ENCODE assay signal across 1 cellular context in genomic region chr10:30493609-30494530, GRCh38.
TF ChIP-seq lines count a peak whose summit lies in the region.

No MANE protein-coding gene starts in this region.

TF ChIP-seq in GM12878, 131 proteins besides CTCF, POLR2A, EP300 and RAD21 (continued from another document and continues in another):
- no peak for TF ChIP-seq KDM1A (IDR thresholded peaks at IDR 0.05; ENCODE audit: borderline replicate concordance)
- no peak; the same call in 1 of the 2 replicates for TF ChIP-seq PML (IDR thresholded peaks at IDR 0.05; ENCODE audit: low read length)
- TF ChIP-seq KLF5 (IDR thresholded peaks at IDR 0.05; ENCODE audit: partially characterized antibody), result no peak
- TF ChIP-seq, protein P1, sequence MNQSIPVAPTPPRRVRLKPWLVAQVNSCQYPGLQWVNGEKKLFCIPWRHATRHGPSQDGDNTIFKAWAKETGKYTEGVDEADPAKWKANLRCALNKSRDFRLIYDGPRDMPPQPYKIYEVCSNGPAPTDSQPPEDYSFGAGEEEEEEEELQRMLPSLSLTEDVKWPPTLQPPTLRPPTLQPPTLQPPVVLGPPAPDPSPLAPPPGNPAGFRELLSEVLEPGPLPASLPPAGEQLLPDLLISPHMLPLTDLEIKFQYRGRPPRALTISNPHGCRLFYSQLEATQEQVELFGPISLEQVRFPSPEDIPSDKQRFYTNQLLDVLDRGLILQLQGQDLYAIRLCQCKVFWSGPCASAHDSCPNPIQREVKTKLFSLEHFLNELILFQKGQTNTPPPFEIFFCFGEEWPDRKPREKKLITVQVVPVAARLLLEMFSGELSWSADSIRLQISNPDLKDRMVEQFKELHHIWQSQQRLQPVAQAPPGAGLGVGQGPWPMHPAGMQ (IDR thresholded peaks at IDR 0.05; ENCODE audit: borderline replicate concordance), result peak; percentile 30; the same call in 1 of the 2 replicates
- TF ChIP-seq DPF2 (IDR thresholded peaks at IDR 0.05), result peak; percentile 72
- TF ChIP-seq CHD2 (IDR thresholded peaks at IDR 0.05; ENCODE audit: borderline replicate concordance, low read depth, low read length), result no peak
- peak; percentile 79 for TF ChIP-seq SMARCA5 (IDR thresholded peaks at IDR 0.05)
- TF ChIP-seq RFX5 (IDR thresholded peaks at IDR 0.05; ENCODE audit: low read depth, low read length), result no peak
- TF ChIP-seq NR2F1 (conservative IDR thresholded peaks at IDR 0.05), result peak; percentile 43
- TF ChIP-seq MTA2 (IDR thresholded peaks at IDR 0.05; ENCODE audit: low read depth), result peak; percentile 68; the same call in 1 of the 2 replicates
- no peak for TF ChIP-seq SRF (IDR thresholded peaks at IDR 0.05; ENCODE audit: low read depth in 2 of 2, low read length in 2 of 2)
- TF ChIP-seq NFIC (IDR thresholded peaks at IDR 0.05; ENCODE audit: low read depth, low read length), result peak; percentile 51; the same call in 1 of the 2 replicates
- no peak for TF ChIP-seq STAT1 (conservative IDR thresholded peaks at IDR 0.05)
- TF ChIP-seq RELA (IDR thresholded peaks at IDR 0.05; ENCODE audit: borderline replicate concordance, partially characterized antibody), result no peak
- TF ChIP-seq SIX5 (IDR thresholded peaks at IDR 0.05; ENCODE audit: low read depth, low read length, severe bottlenecking), result no peak
- peak; percentile 22; the same call in 1 of the 2 replicates for TF ChIP-seq SMC3 (IDR thresholded peaks at IDR 0.05; ENCODE audit: borderline replicate concordance, low read length)
- TF ChIP-seq JUNB (IDR thresholded peaks at IDR 0.05), result no peak
- TF ChIP-seq TARDBP (IDR thresholded peaks at IDR 0.05; ENCODE audit: borderline replicate concordance), result no peak
- TF ChIP-seq NFXL1 (IDR thresholded peaks at IDR 0.05; ENCODE audit: borderline replicate concordance), result no peak
- no peak for TF ChIP-seq CHD4 (IDR thresholded peaks at IDR 0.05)
- TF ChIP-seq, protein P2, sequence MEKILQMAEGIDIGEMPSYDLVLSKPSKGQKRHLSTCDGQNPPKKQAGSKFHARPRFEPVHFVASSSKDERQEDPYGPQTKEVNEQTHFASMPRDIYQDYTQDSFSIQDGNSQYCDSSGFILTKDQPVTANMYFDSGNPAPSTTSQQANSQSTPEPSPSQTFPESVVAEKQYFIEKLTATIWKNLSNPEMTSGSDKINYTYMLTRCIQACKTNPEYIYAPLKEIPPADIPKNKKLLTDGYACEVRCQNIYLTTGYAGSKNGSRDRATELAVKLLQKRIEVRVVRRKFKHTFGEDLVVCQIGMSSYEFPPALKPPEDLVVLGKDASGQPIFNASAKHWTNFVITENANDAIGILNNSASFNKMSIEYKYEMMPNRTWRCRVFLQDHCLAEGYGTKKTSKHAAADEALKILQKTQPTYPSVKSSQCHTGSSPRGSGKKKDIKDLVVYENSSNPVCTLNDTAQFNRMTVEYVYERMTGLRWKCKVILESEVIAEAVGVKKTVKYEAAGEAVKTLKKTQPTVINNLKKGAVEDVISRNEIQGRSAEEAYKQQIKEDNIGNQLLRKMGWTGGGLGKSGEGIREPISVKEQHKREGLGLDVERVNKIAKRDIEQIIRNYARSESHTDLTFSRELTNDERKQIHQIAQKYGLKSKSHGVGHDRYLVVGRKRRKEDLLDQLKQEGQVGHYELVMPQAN (conservative IDR thresholded peaks at IDR 0.05), result no peak
- TF ChIP-seq, protein P3, sequence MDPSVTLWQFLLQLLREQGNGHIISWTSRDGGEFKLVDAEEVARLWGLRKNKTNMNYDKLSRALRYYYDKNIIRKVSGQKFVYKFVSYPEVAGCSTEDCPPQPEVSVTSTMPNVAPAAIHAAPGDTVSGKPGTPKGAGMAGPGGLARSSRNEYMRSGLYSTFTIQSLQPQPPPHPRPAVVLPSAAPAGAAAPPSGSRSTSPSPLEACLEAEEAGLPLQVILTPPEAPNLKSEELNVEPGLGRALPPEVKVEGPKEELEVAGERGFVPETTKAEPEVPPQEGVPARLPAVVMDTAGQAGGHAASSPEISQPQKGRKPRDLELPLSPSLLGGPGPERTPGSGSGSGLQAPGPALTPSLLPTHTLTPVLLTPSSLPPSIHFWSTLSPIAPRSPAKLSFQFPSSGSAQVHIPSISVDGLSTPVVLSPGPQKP (IDR thresholded peaks at IDR 0.05; ENCODE audit: low read depth, low read length), result no peak
- no peak; a peak in 1 of 4 replicates for TF ChIP-seq ETV6 (conservative IDR thresholded peaks at IDR 0.05 in 1 of 2, IDR thresholded peaks at IDR 0.05 in 1 of 2; ENCODE audit: borderline replicate concordance in 1 of 2, low read depth in 1 of 2)
- no peak for TF ChIP-seq JUND (IDR thresholded peaks at IDR 0.05; ENCODE audit: low read depth, low read length)
- TF ChIP-seq REST (IDR thresholded peaks at IDR 0.05; ENCODE audit: low read depth, low read length), result no peak
- no peak for TF ChIP-seq YBX1 (IDR thresholded peaks at IDR 0.05)
- TF ChIP-seq RCOR1 (conservative IDR thresholded peaks at IDR 0.05; ENCODE audit: low read depth, low read length), result no peak
- no peak for TF ChIP-seq ZNF384 (IDR thresholded peaks at IDR 0.05; ENCODE audit: borderline replicate concordance, low read depth, low read length)
- TF ChIP-seq CHD1 (IDR thresholded peaks at IDR 0.05; ENCODE audit: low read depth, low read length), result no peak
- no peak for TF ChIP-seq MYB (IDR thresholded peaks at IDR 0.05; ENCODE audit: borderline replicate concordance, low read depth, low read length)
- TF ChIP-seq PRDM15 (CRISPR knock-in tag; IDR thresholded peaks at IDR 0.05), result no peak
- TF ChIP-seq BCL11A (IDR thresholded peaks at IDR 0.05; ENCODE audit: low read depth, low read length), result no peak
- peak; percentile 87 for TF ChIP-seq EED (IDR thresholded peaks at IDR 0.05; ENCODE audit: low read depth)
- TF ChIP-seq, protein P4, sequence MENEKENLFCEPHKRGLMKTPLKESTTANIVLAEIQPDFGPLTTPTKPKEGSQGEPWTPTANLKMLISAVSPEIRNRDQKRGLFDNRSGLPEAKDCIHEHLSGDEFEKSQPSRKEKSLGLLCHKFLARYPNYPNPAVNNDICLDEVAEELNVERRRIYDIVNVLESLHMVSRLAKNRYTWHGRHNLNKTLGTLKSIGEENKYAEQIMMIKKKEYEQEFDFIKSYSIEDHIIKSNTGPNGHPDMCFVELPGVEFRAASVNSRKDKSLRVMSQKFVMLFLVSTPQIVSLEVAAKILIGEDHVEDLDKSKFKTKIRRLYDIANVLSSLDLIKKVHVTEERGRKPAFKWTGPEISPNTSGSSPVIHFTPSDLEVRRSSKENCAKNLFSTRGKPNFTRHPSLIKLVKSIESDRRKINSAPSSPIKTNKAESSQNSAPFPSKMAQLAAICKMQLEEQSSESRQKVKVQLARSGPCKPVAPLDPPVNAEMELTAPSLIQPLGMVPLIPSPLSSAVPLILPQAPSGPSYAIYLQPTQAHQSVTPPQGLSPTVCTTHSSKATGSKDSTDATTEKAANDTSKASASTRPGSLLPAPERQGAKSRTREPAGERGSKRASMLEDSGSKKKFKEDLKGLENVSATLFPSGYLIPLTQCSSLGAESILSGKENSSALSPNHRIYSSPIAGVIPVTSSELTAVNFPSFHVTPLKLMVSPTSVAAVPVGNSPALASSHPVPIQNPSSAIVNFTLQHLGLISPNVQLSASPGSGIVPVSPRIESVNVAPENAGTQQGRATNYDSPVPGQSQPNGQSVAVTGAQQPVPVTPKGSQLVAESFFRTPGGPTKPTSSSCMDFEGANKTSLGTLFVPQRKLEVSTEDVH (IDR thresholded peaks at IDR 0.05; ENCODE audit: low read depth, partially characterized antibody), result no peak
- TF ChIP-seq POLR2AphosphoS5 (IDR thresholded peaks at IDR 0.05; ENCODE audit: low read length), result no peak; the same call in 1 of the 2 replicates
- TF ChIP-seq PBX3 (IDR thresholded peaks at IDR 0.05; ENCODE audit: insufficient replicate concordance, low read depth, low read length), result peak; percentile 22
- no peak for TF ChIP-seq BCLAF1 (IDR thresholded peaks at IDR 0.05)
- peak; percentile 66 for TF ChIP-seq CREM (IDR thresholded peaks at IDR 0.05; ENCODE audit: low read depth)
- peak; percentile 87 for TF ChIP-seq RELB (IDR thresholded peaks at IDR 0.05; ENCODE audit: low read depth)
- TF ChIP-seq SPI1 (IDR thresholded peaks at IDR 0.05; ENCODE audit: borderline replicate concordance, insufficient read depth, low read depth, low read length), result peak; percentile 33; the same call in 1 of the 2 replicates
- TF ChIP-seq STAT3 (IDR thresholded peaks at IDR 0.05; ENCODE audit: low read depth, low read length), result no peak
